ENCODE assay signal across 27 cellular contexts in the genomic region with DNA sequence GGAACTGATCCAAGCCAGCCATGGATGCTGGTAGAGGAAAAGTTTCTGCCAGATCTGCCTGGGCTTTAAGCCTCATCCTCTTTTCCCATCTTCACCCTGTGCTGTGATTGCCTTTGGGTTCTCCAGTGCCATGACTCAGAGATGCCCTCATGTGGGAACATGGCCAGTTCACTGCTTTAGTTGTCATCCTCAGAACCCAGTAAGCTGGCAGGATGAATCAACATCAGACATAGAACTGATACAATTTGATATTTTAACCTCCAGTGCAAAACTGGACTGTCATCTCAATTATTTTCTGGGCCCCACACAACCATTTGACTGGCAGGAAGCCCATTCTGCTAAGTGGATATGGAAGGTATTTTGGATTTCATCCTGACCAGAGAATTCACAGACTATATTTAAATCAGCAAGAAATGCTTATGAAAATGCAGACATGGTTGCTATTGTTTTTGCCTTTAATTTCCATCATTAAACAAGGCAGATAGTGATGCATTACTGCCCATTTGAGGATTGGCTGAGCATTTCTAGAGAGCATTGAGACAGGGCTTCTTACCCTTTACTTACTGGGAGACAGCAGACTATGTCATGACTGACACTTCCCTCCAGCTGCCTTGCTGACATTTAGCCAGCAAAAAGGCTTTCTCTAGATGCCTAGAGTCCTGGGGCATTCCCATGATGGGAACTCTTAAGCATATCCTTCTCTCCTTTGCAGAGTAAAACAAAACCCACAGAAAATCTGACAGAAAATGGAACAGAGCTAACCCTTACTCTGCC.
DNase-seq lines count a peak whose midpoint lies in the region; ATAC-seq, FAIRE-seq and TF ChIP-seq lines count a peak whose summit lies in the region.
"Had no signal": no experiment of that assay in that cellular context is flagged by ENCODE, and none has a peak within 500 bp of the region (broad histone marks: within the 10 kb centered on the region; RNA-seq: fewer than 3 reads in every experiment).

No MANE protein-coding gene starts in this region.

- no peaks in the 10 kb centered on the region for H3K4me1 ChIP-seq in GM23248 (ENCODE audit: insufficient read depth)
- H3K4me1 ChIP-seq in gastroesophageal sphincter = peaks cover 0 to 10% (median 0%) of the 10 kb centered on the region in 3 donors
- H3K4me1 ChIP-seq: SJCRH30 had no signal

- no peaks in the 10 kb centered on the region for H3K79me2 ChIP-seq in GM23248 (ENCODE audit: insufficient read depth)
- H3K79me2 ChIP-seq: hepatocyte had no signal

- TF ChIP-seq POLR2A in GM12891 (IDR thresholded peaks at IDR 0.05; ENCODE audit: low read depth, low read length) (no peak), gastroesophageal sphincter (IDR thresholded peaks at IDR 0.05) (no peak)

- H3K9me2 ChIP-seq in GM23248 (ENCODE audit: insufficient read depth) = no peaks in the 10 kb centered on the region

- H4K20me1 ChIP-seq in GM23248 (ENCODE audit: insufficient read depth) = no peaks in the 10 kb centered on the region

- TF ChIP-seq CTCF in bronchial epithelial cell (IDR thresholded peaks at IDR 0.05; ENCODE audit: insufficient read depth, low read length, severe bottlenecking) (no peak), gastroesophageal sphincter (IDR thresholded peaks at IDR 0.05) (no peak)

- DNase-seq in GM23248 (peak; percentile 19), NCI-H526 (lab: John Stamatoyannopoulos, UW) (peak; percentile 51 to 66), bronchial epithelial cell (ENCODE audit: low read depth) (peak; percentile 38), kidney tubule cell (ENCODE audit: low spot score) (peak; percentile 68), GM12891 (ENCODE audit: insufficient read length, low spot score) (no peak)
- DNase-seq: activated effector memory CD4-positive, alpha-beta T cell treated with anti-CD3 and anti-CD28 coated beads, Interleukin-2, amount 50 U/mL, for 16 hours; activated naive CD8-positive, alpha-beta T cell treated with anti-CD3 and anti-CD28 coated beads for 36 hours; activated T-cell treated with anti-CD3 and anti-CD28 coated beads, Interleukin-2, amount 50 U/mL, for 24 hours; aorta; COR-L47; DMS79 treated with DMSO at 0.1 percent for 48 hours; endodermal cell; foreskin fibroblast; NCI-H1092; NCI-H187; NCI-H748 treated with DMSO at 0.1 percent for 48 hours; SJCRH30; small intestine; stimulated activated naive B cell treated with anti-CD40 and anti-IgM and Interleukin-4, amounts not matched to agents 10 μg/mL and 1 μg/mL and 100 μg/mL, for 72 hours; T-cell had no signal

- in situ Hi-C loops in GM23248 (cut with MboI) = no loop called here

- TF ChIP-seq EP300 in gastroesophageal sphincter (IDR thresholded peaks at IDR 0.05) = no peak

- no peak overlapping the region for H3K9ac ChIP-seq in GM23248

- H3K27ac ChIP-seq in GM23248 (no peak overlapping the region), gastroesophageal sphincter (no peak overlapping the region)
- H3K27ac ChIP-seq: C4-2B, hepatocyte, SJCRH30 had no signal

- H3F3A ChIP-seq in GM23248 (ENCODE audit: insufficient read depth) = no peaks in the 10 kb centered on the region

- no peak overlapping the region for H2AFZ ChIP-seq in GM23248
- H2AFZ ChIP-seq: GM23338, hepatocyte had no signal

- H3K27me3 ChIP-seq in GM23248 (replicated peaks; ENCODE audit: insufficient read depth) = no peaks in the 10 kb centered on the region
- no peaks in the 10 kb centered on the region for H3K27me3 ChIP-seq in bronchial epithelial cell (ENCODE audit: control insufficient read depth, insufficient read depth, low read length)
- no peaks in the 10 kb centered on the region for H3K27me3 ChIP-seq in gastroesophageal sphincter
- H3K27me3 ChIP-seq: hepatocyte, SJCRH30 had no signal

- ATAC-seq in GM18907 (IDR thresholded peaks at IDR 0.05; ENCODE audit: unreplicated experiment) = no peak
- no peak for ATAC-seq in gastroesophageal sphincter
- ATAC-seq: esophagus mucosa; GM23338; stimulated activated naive B cell treated with anti-CD40 and anti-IgM and Interleukin-4, amounts not matched to agents 10 μg/mL and 1 μg/mL and 100 μg/mL, for 72 hours; T-cell had no signal

- H3K36me3 ChIP-seq in GM23248 (ENCODE audit: low read depth) (no peaks in the 10 kb centered on the region), bronchial epithelial cell (ENCODE audit: control insufficient read depth, insufficient read depth, low read length) (no peaks in the 10 kb centered on the region), gastroesophageal sphincter (no peaks in the 10 kb centered on the region)
- H3K36me3 ChIP-seq: SJCRH30 had no signal

- H3K9me3 ChIP-seq in GM23248 (ENCODE audit: low read depth) (no peaks in the 10 kb centered on the region), gastroesophageal sphincter (no peaks in the 10 kb centered on the region)
- H3K9me3 ChIP-seq: SJCRH30 had no signal

- no peak overlapping the region for H3K4me2 ChIP-seq in GM23248 (ENCODE audit: unreplicated experiment)
- H3K4me2 ChIP-seq: GM23338, hepatocyte had no signal

- FAIRE-seq in bronchial epithelial cell (lab: Jason Lieb, UNC) (peak; percentile 66), GM12891 (lab: Jason Lieb, UNC) (no peak)
- FAIRE-seq: GM19239, small intestine had no signal

- H3K4me3 ChIP-seq in GM23248 (no peak overlapping the region), bronchial epithelial cell (ENCODE audit: low read depth, low read length) (no peak overlapping the region), gastroesophageal sphincter (no peak overlapping the region)
- H3K4me3 ChIP-seq: GM23338, hepatocyte, SJCRH30 had no signal

TF ChIP-seq in GM12891, 5 proteins besides CTCF, POLR2A, EP300 and RAD21:
- no peak for TF ChIP-seq SPI1 (IDR thresholded peaks at IDR 0.05; ENCODE audit: low read depth, low read length)
- TF ChIP-seq PAX5 (IDR thresholded peaks at IDR 0.05; ENCODE audit: insufficient read depth, low read length, severe bottlenecking) = no peak
- TF ChIP-seq POLR2AphosphoS5 (IDR thresholded peaks at IDR 0.05; ENCODE audit: low read depth, low read length) = no peak
- TF ChIP-seq POU2F2 (IDR thresholded peaks at IDR 0.05; ENCODE audit: low read depth, low read length) = no peak
- no peak for TF ChIP-seq TAF1 (IDR thresholded peaks at IDR 0.05; ENCODE audit: low read depth, low read length)
